In genomic region chr3:195879416-195880036, GRCh38 we compare ENCODE assay signal across 17 cellular contexts.
"Had no signal": no experiment of that assay in that cellular context is flagged by ENCODE, and none has a peak within 500 bp of the region (broad histone marks: within the 10 kb centered on the region; RNA-seq: fewer than 3 reads in every experiment).

No MANE protein-coding gene starts in this region.

- H3K27ac Mint-ChIP-seq: natural killer cell had no signal

- H3K9me3 Mint-ChIP-seq: natural killer cell had no signal

- H3K36me3 Mint-ChIP-seq: natural killer cell had no signal

- DNase-seq: activated CD4-positive, alpha-beta T cell treated with anti-CD3 and anti-CD28 coated beads, Interleukin-2, amount 50 U/mL, for 48 hours; activated CD4-positive, CD25-positive, alpha-beta regulatory T cell treated with anti-CD3 and anti-CD28 coated beads, Interleukin-2, amount 50 U/mL, for 72 hours; activated naive CD4-positive, alpha-beta T cell treated with Interleukin-2 at 50 U/mL for 16 hours; foreskin fibroblast; glutamatergic neuron; left ventricle myocardium inferior; mesenchymal stem cell; natural killer cell; stimulated activated CD4-positive, alpha-beta T cell treated with anti-CD3 and anti-CD28 coated beads, Interleukin-4, amount 100 ng/mL, for 4 hours; stimulated activated CD8-positive, alpha-beta memory T cell treated with anti-CD3 and anti-CD28 coated beads, Interleukin-4, amount 100 ng/mL, for 48 hours; stomach; T-helper 9 cell; upper lobe of right lung had no signal

- H3K4me2 ChIP-seq: smooth muscle cell had no signal

- H3K27ac ChIP-seq: left ventricle myocardium inferior, prostate gland, stomach, thoracic aorta, upper lobe of right lung had no signal

- H3K4me1 ChIP-seq: prostate gland had no signal

- H3K4me3 ChIP-seq: left ventricle myocardium inferior, prostate gland, smooth muscle cell, stomach, thoracic aorta, upper lobe of right lung had no signal

- ATAC-seq: natural killer cell, right cardiac atrium, upper lobe of right lung had no signal

- H3K9me3 ChIP-seq: left ventricle myocardium inferior, prostate gland, stomach, thoracic aorta, upper lobe of right lung had no signal

- H3K4me3 Mint-ChIP-seq: natural killer cell had no signal

- H3K27me3 ChIP-seq: stomach, upper lobe of right lung had no signal
